ENCODE assay signal across 9 cellular contexts in genomic region chr11:44595964-44596381, GRCh38. TPM values are rescaled to one million over a fixed set of nuclear protein-coding genes. Genes with fewer than 3 reads are reported as not detected.
A peak's percentile ranks its signal among the peaks of the same experiment; 100 is the strongest.
DNase-seq lines count a peak whose midpoint lies in the region; ATAC-seq and TF ChIP-seq lines count a peak whose summit lies in the region.
"Had no signal": no experiment of that assay in that cellular context is flagged by ENCODE, and none has a peak within 500 bp of the region (broad histone marks: within the 10 kb centered on the region; RNA-seq: fewer than 3 reads in every experiment).

No MANE protein-coding gene starts in this region.

- H3K36me3 Mint-ChIP-seq in activated CD4-positive, alpha-beta T cell treated with anti-CD3 and anti-CD28 coated beads, Interleukin-2, amount 10 ng/mL, durations not matched to agents 7 days and 5 days (ENCODE audit: low read depth): peaks cover 33% of the 10 kb centered on the region
- H3K36me3 Mint-ChIP-seq in brain: no peaks in the 10 kb centered on the region

- POLR2A ChIA-PET in activated CD4-positive, alpha-beta T cell treated with anti-CD3 and anti-CD28 coated beads, Interleukin-2, amount 10 ng/mL, durations not matched to agents 7 days and 5 days (lab: Charles Lee): no interaction called here

- TF ChIP-seq CTCF in brain (conservative IDR thresholded peaks at IDR 0.05) (no peak), thyroid gland (IDR thresholded peaks at IDR 0.05) (no peak)

- no peaks in the 10 kb centered on the region for H3K9me3 Mint-ChIP-seq in activated CD4-positive, alpha-beta T cell treated with anti-CD3 and anti-CD28 coated beads, Interleukin-2, amount 10 ng/mL, durations not matched to agents 7 days and 5 days
- H3K9me3 Mint-ChIP-seq in brain: no peaks in the 10 kb centered on the region

- 27 to 59% methylated on average over 9 to 10 of the region's 10 CpGs for WGBS in thyroid gland, 2 donors

- H3K27ac Mint-ChIP-seq in activated CD4-positive, alpha-beta T cell treated with anti-CD3 and anti-CD28 coated beads, Interleukin-2, amount 10 ng/mL, durations not matched to agents 7 days and 5 days: peak overlapping the region; percentile 96
- H3K27ac Mint-ChIP-seq in brain: peak overlapping the region in 4 of 5 experiments; percentile 72 to 94 (median 84)

- H3K4me3 Mint-ChIP-seq in activated CD4-positive, alpha-beta T cell treated with anti-CD3 and anti-CD28 coated beads, Interleukin-2, amount 10 ng/mL, durations not matched to agents 7 days and 5 days: peak overlapping the region; percentile 52
- peak overlapping the region in 1 of 5 experiments; percentile 47 for H3K4me3 Mint-ChIP-seq in brain

- no peak for ATAC-seq in HG02870 (IDR thresholded peaks at IDR 0.05; ENCODE audit: unreplicated experiment)

- no peaks in the 10 kb centered on the region for H3K27me3 ChIP-seq in thyroid gland

- H3K9me3 ChIP-seq in thyroid gland: no peaks in the 10 kb centered on the region

- DNase-seq in activated CD4-positive, alpha-beta T cell treated with anti-CD3 and anti-CD28 coated beads, Interleukin-2, amount 10 ng/mL, durations not matched to agents 7 days and 5 days: no peak
- DNase-seq in activated CD4-positive, alpha-beta T cell treated with anti-CD3 and anti-CD28 coated beads, Interleukin-2, amount 50 U/mL, for 48 hours: no peak
- DNase-seq in midbrain (lab: John Stamatoyannopoulos, UW) (peak; percentile 72), thyroid gland (peak; percentile 34 to 75), NCI-H187 treated with DMSO at 0.1 percent for 48 hours (lab: John Stamatoyannopoulos, UW) (no peak), H4 (ENCODE audit: low spot score) (no peak)

- no peaks in the 10 kb centered on the region for H3K27me3 Mint-ChIP-seq in activated CD4-positive, alpha-beta T cell treated with anti-CD3 and anti-CD28 coated beads, Interleukin-2, amount 10 ng/mL, durations not matched to agents 7 days and 5 days
- no peaks in the 10 kb centered on the region for H3K27me3 Mint-ChIP-seq in brain

- H3K4me1 Mint-ChIP-seq in activated CD4-positive, alpha-beta T cell treated with anti-CD3 and anti-CD28 coated beads, Interleukin-2, amount 10 ng/mL, durations not matched to agents 7 days and 5 days: peaks cover 76% of the 10 kb centered on the region
- peaks cover 84% of the 10 kb centered on the region for H3K4me1 Mint-ChIP-seq in brain

- no peak for TF ChIP-seq POLR2A in thyroid gland (IDR thresholded peaks at IDR 0.05)

- peaks cover 8 to 17% of the 10 kb centered on the region in 2 donors for H3K4me1 ChIP-seq in thyroid gland

- H3K27ac ChIP-seq in thyroid gland: peak overlapping the region in 2 of 3 donors; percentile 27 to 41
- H3K27ac ChIP-seq: SK-N-MC had no signal

- no peaks in the 10 kb centered on the region for H3K36me3 ChIP-seq in thyroid gland

- H3K4me3 ChIP-seq in thyroid gland (replicated peaks in 1 of 3): no peak overlapping the region
- H3K4me3 ChIP-seq: SK-N-MC had no signal

- CTCF ChIA-PET in activated CD4-positive, alpha-beta T cell treated with anti-CD3 and anti-CD28 coated beads, Interleukin-2, amount 10 ng/mL, durations not matched to agents 7 days and 5 days (lab: Charles Lee): interaction anchor here (0.6 to 2.7 kb wide), 11 partner anchors 12 to 54 kb away, joined by 3 to 9 read pairs (median 3); partner anchors contain the start of gene CD82

- intact Hi-C loops in thyroid gland (cut with DNase I): no loop called here

RNA-seq across cellular contexts. Expression of gene CD82, which starts 30.5 kb away (rescaled TPM):
- total RNA-seq in activated CD4-positive, alpha-beta T cell treated with anti-CD3 and anti-CD28 coated beads, Interleukin-2, amount 10 ng/mL, durations not matched to agents 7 days and 5 days: 100 to 1,000 TPM; 126 to 128 TPM
- polyA plus RNA-seq in brain (ENCODE audit: insufficient read depth, low read depth, low replicate concordance): 43.1 TPM
- total RNA-seq in thyroid gland: 10 to 100 TPM; 11.8 to 24.0 (median 18.7) TPM
- 6.7 and 15.7 TPM in 2 replicates for total RNA-seq in H4 (2014; rRNA removed; shearing (Covaris generic))

Comparison
In these comparisons a context has a peak if more than half of its experiments do, and no peak if none do; other contexts are left out.
1. DNase-seq: peak in midbrain (single experiment) and thyroid gland (2 of 2); none in activated CD4-positive, alpha-beta T cell treated with anti-CD3 and anti-CD28 coated beads, Interleukin-2, amount 10 ng/mL, durations not matched to agents 7 days and 5 days (single experiment), activated CD4-positive, alpha-beta T cell treated with anti-CD3 and anti-CD28 coated beads, Interleukin-2, amount 50 U/mL, for 48 hours (0 of 2), NCI-H187 treated with DMSO at 0.1 percent for 48 hours (single experiment) and H4 (single experiment).